ENCODE assay signal across 1 cellular context in the genomic region with DNA sequence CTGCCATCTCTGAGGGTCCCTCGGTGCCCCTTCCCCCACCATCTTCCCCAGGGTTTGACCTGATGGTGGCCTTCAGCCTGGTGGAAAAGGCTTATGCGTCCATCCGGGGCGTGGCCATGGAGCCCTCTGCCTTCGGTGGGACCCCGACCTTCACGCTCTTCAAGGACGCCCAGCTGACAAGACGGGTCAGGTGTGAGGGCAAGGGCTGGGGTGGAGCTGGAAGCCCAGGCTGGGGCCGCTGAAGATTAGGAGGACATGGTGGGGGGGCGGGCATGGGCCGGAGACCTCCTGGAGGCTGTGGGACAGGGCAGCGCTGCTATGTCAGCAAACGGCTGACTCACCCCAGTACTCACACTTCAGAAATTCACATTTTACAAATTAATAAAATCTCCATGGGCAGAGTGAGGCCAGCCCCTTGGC.
TF ChIP-seq lines count a peak whose summit lies in the region.

No MANE protein-coding gene starts in this region.

TF ChIP-seq in IMR-90, 13 proteins besides CTCF, POLR2A, EP300 and RAD21:
- TF ChIP-seq MAZ (IDR thresholded peaks at IDR 0.05; ENCODE audit: borderline replicate concordance, low read depth, low read length) (no peak), NFE2L2 (IDR thresholded peaks at IDR 0.05; ENCODE audit: low read depth, low read length) (no peak), BHLHE40 (IDR thresholded peaks at IDR 0.05; ENCODE audit: low read depth, low read length) (no peak), SMC3 (IDR thresholded peaks at IDR 0.05; ENCODE audit: low read depth, low read length) (no peak), CHD1 (IDR thresholded peaks at IDR 0.05; ENCODE audit: low read depth, low read length) (no peak), FOS (IDR thresholded peaks at IDR 0.05; ENCODE audit: low read depth, low read length) (no peak), CEBPB (IDR thresholded peaks at IDR 0.05; ENCODE audit: low read depth, low read length) (no peak), RCOR1 (IDR thresholded peaks at IDR 0.05; ENCODE audit: insufficient replicate concordance, low read length) (no peak), MAFK (IDR thresholded peaks at IDR 0.05; ENCODE audit: low read depth, low read length) (no peak), RFX5 (IDR thresholded peaks at IDR 0.05; ENCODE audit: low read depth, low read length) (no peak), MXI1 (IDR thresholded peaks at IDR 0.05; ENCODE audit: borderline replicate concordance, low read depth, low read length) (no peak)
- TF ChIP-seq, protein P1, sequence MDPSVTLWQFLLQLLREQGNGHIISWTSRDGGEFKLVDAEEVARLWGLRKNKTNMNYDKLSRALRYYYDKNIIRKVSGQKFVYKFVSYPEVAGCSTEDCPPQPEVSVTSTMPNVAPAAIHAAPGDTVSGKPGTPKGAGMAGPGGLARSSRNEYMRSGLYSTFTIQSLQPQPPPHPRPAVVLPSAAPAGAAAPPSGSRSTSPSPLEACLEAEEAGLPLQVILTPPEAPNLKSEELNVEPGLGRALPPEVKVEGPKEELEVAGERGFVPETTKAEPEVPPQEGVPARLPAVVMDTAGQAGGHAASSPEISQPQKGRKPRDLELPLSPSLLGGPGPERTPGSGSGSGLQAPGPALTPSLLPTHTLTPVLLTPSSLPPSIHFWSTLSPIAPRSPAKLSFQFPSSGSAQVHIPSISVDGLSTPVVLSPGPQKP (IDR thresholded peaks at IDR 0.05; ENCODE audit: borderline replicate concordance, low read depth, low read length) = no peak
- TF ChIP-seq, protein P2, sequence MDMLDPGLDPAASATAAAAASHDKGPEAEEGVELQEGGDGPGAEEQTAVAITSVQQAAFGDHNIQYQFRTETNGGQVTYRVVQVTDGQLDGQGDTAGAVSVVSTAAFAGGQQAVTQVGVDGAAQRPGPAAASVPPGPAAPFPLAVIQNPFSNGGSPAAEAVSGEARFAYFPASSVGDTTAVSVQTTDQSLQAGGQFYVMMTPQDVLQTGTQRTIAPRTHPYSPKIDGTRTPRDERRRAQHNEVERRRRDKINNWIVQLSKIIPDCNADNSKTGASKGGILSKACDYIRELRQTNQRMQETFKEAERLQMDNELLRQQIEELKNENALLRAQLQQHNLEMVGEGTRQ (IDR thresholded peaks at IDR 0.05; ENCODE audit: low read depth, low read length) = no peak
TF ChIP-seq in IMR-90: peak in this region for 0.
